3 cellular contexts compared by ENCODE assay signal in genomic region chr4:34824515-34824914, GRCh38.
"Had no signal": no experiment of that assay in that cellular context is flagged by ENCODE, and none has a peak within 500 bp of the region (broad histone marks: within the 10 kb centered on the region; RNA-seq: fewer than 3 reads in every experiment).

No MANE protein-coding gene starts in this region.

- DNase-seq: GDM1, GF-D8 had no signal

- ATAC-seq: GM12878 had no signal

- H3K4me3 ChIP-seq: GM12878 had no signal
